15 cellular contexts compared by ENCODE assay signal in the genomic region with DNA sequence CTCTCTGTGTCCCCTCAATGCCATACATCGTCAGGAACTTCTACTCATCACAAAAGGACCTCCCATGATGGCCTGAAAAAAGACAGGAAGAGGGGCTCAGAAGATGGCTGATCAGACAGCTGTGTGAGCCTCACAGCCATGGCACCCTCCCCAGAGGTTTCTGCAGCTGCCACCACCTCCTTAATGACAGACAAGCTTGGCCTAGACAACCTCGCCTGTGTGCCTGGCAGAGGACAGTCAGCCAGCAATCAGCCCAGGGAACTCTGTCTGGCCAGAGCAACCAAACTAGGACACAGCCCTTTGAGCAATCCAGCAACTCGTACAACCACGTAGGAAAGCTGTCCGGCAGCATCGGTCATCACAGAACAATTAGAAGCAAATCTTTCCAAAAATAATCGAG. TPM values are rescaled to one million over a fixed set of nuclear protein-coding genes. Genes with fewer than 3 reads are reported as not detected.
DNase-seq lines count a peak whose midpoint lies in the region; ATAC-seq and TF ChIP-seq lines count a peak whose summit lies in the region.
"Had no signal": no experiment of that assay in that cellular context is flagged by ENCODE, and none has a peak within 500 bp of the region (broad histone marks: within the 10 kb centered on the region; RNA-seq: fewer than 3 reads in every experiment).

No MANE protein-coding gene starts in this region.

- H3K4me3 ChIP-seq in BLaER1, result no peak overlapping the region
- H3K4me3 ChIP-seq: GM12878, GM23338 had no signal

- H3K4me1 ChIP-seq in BLaER1, result peaks cover 61% of the 10 kb centered on the region

- intact Hi-C loops in sciatic nerve (cut with DNase I), result no loop called here

- ATAC-seq in sciatic nerve, result no peak
- ATAC-seq in HG02610 (IDR thresholded peaks at IDR 0.05; ENCODE audit: unreplicated experiment), result no peak
- ATAC-seq in HG02642 (IDR thresholded peaks at IDR 0.05; ENCODE audit: poor library complexity, unreplicated experiment), result no peak
- ATAC-seq: GM12878, GM23338 had no signal

- H3K4me2 ChIP-seq in BLaER1, result peak overlapping the region; percentile 91
- H3K4me2 ChIP-seq: GM23338 had no signal

- H3K27ac Mint-ChIP-seq in activated naive CD4-positive, alpha-beta T cell treated with anti-CD3 and anti-CD28 coated beads, Interleukin-2, amount 50 U/mL, for 24 hours, result peak overlapping the region; percentile 43
- H3K27ac Mint-ChIP-seq in endothelial cell (ENCODE audit: unreplicated experiment), result no peak overlapping the region
- H3K27ac Mint-ChIP-seq: GM23338 had no signal

- H3K9me3 ChIP-seq in BLaER1, result peaks cover 51% of the 10 kb centered on the region

- no peaks in the 10 kb centered on the region for H3K27me3 ChIP-seq in BLaER1

- 0 out of 2 replicates have a peak overlapping the region, but pooled peaks have one; percentile 7 for H3K9ac ChIP-seq in BLaER1

- no peak for TF ChIP-seq CTCF in endothelial cell (IDR thresholded peaks at IDR 0.05; ENCODE audit: unreplicated experiment)

- no peak overlapping the region for H3K4me3 Mint-ChIP-seq in activated naive CD4-positive, alpha-beta T cell treated with anti-CD3 and anti-CD28 coated beads, Interleukin-2, amount 50 U/mL, for 24 hours
- peak overlapping the region; percentile 56 for H3K4me3 Mint-ChIP-seq in endothelial cell (ENCODE audit: unreplicated experiment)
- H3K4me3 Mint-ChIP-seq: CD4-positive, CD25-positive, alpha-beta regulatory T cell; GM23338 had no signal

- H3K27me3 Mint-ChIP-seq in activated naive CD4-positive, alpha-beta T cell treated with anti-CD3 and anti-CD28 coated beads, Interleukin-2, amount 50 U/mL, for 24 hours, result no peaks in the 10 kb centered on the region
- H3K27me3 Mint-ChIP-seq in endothelial cell (ENCODE audit: unreplicated experiment), result peaks cover 10% of the 10 kb centered on the region
- H3K27me3 Mint-ChIP-seq: CD4-positive, CD25-positive, alpha-beta regulatory T cell had no signal

- H3K36me3 Mint-ChIP-seq in activated naive CD4-positive, alpha-beta T cell treated with anti-CD3 and anti-CD28 coated beads, Interleukin-2, amount 50 U/mL, for 24 hours, result peaks cover 2% of the 10 kb centered on the region
- H3K36me3 Mint-ChIP-seq in endothelial cell (ENCODE audit: low read depth, unreplicated experiment), result peaks cover 15% of the 10 kb centered on the region

- peak overlapping the region; percentile 87 for H3K27ac ChIP-seq in BLaER1
- H3K27ac ChIP-seq: 22Rv1 had no signal

- no peaks in the 10 kb centered on the region for H4K20me1 ChIP-seq in BLaER1

- H3K36me3 ChIP-seq in BLaER1, result peaks cover 13% of the 10 kb centered on the region

- no peaks in the 10 kb centered on the region for H3K9me3 Mint-ChIP-seq in activated naive CD4-positive, alpha-beta T cell treated with anti-CD3 and anti-CD28 coated beads, Interleukin-2, amount 50 U/mL, for 24 hours
- H3K9me3 Mint-ChIP-seq in endothelial cell (ENCODE audit: unreplicated experiment), result peaks cover 7% of the 10 kb centered on the region

- peaks cover 3% of the 10 kb centered on the region for H3K4me1 Mint-ChIP-seq in activated naive CD4-positive, alpha-beta T cell treated with anti-CD3 and anti-CD28 coated beads, Interleukin-2, amount 50 U/mL, for 24 hours
- no peaks in the 10 kb centered on the region for H3K4me1 Mint-ChIP-seq in endothelial cell (ENCODE audit: unreplicated experiment)
- H3K4me1 Mint-ChIP-seq: GM23338 had no signal

- DNase-seq in activated naive CD4-positive, alpha-beta T cell treated with Interleukin-2 at 50 U/mL for 16 hours, result no peak
- DNase-seq in endothelial cell (ENCODE audit: low spot score), result no peak
- DNase-seq in sciatic nerve (ENCODE audit: low spot score), result peak; percentile 42
- no peak for DNase-seq in activated CD8-positive, alpha-beta memory T cell treated with anti-CD3 and anti-CD28 coated beads for 24 hours
- DNase-seq: Calu3; CD4-positive, CD25-positive, alpha-beta regulatory T cell; DMS 273 treated with DMSO at 0.1 percent for 48 hours; H7 had no signal

RNA-seq across cellular contexts. Expression of a gene that starts 54.2 kb away (rescaled TPM):
- total RNA-seq in endothelial cell (ENCODE audit: unreplicated experiment), result 14.2 TPM
- 13.7 TPM for total RNA-seq in sciatic nerve
